Comparison of ENCODE assay signal across 1 cellular context in the genomic region with DNA sequence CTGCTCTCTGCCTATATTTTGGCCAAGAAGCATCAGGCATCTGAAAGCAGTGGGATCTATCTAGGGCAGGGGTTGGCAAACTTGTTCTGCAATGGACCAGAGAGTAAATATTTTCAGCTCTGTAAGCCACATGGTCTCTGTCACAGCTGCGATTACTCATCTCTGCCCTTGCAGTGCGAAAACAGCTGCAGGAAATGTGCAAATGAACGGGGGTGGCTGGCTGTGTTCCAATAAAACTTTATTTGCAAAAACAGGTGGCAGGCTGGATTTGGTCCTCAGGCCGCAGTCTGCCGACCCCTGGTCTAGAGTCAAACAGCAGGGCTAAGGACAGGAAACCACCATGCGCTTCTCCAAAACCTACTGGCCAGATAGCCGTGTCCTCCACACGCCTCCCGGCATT.
TF ChIP-seq lines count a peak whose summit lies in the region.

No MANE protein-coding gene starts in this region.

TF ChIP-seq in GM12878, 131 proteins besides CTCF, POLR2A, EP300 and RAD21 (continued from another document and continues in another):
- TF ChIP-seq JUNB (IDR thresholded peaks at IDR 0.05) (peak; percentile 68), EED (IDR thresholded peaks at IDR 0.05; ENCODE audit: low read depth) (no peak), ATF7 (IDR thresholded peaks at IDR 0.05; ENCODE audit: low read depth) (peak; percentile 78; the same call in 1 of the 2 replicates), KAT2A (conservative IDR thresholded peaks at IDR 0.05; ENCODE audit: control insufficient read depth, low read depth, low read length) (no peak), ETV6 (conservative IDR thresholded peaks at IDR 0.05 in 1 of 2, IDR thresholded peaks at IDR 0.05 in 1 of 2; ENCODE audit: borderline replicate concordance in 1 of 2, low read depth in 1 of 2) (no peak), RAD51 (IDR thresholded peaks at IDR 0.05) (no peak), MYB (IDR thresholded peaks at IDR 0.05; ENCODE audit: borderline replicate concordance, low read depth, low read length) (no peak), TCF7 (IDR thresholded peaks at IDR 0.05; ENCODE audit: borderline replicate concordance) (no peak), POU2F2 (IDR thresholded peaks at IDR 0.05; ENCODE audit: borderline replicate concordance, low read depth, low read length) (peak; percentile 85; the same call in 2 of the 3 replicates), NRF1 (conservative IDR thresholded peaks at IDR 0.05; ENCODE audit: low read depth, low read length) (no peak), SMARCA5 (IDR thresholded peaks at IDR 0.05) (no peak), PML (IDR thresholded peaks at IDR 0.05; ENCODE audit: low read length) (no peak), TCF3 (IDR thresholded peaks at IDR 0.05; ENCODE audit: borderline replicate concordance, insufficient read depth, low read depth, low read length) (peak; percentile 98), SIN3A (IDR thresholded peaks at IDR 0.05; ENCODE audit: low read depth, low read length) (peak; percentile 71; the same call in 1 of the 2 replicates), BACH1 (IDR thresholded peaks at IDR 0.05; ENCODE audit: borderline replicate concordance) (no peak), IKZF2 (IDR thresholded peaks at IDR 0.05) (peak; percentile 63 to 71), ESRRA (IDR thresholded peaks at IDR 0.05; ENCODE audit: low read length) (no peak), BRCA1 (IDR thresholded peaks at IDR 0.05; ENCODE audit: low read depth, low read length) (no peak), SUPT20H (IDR thresholded peaks at IDR 0.05; ENCODE audit: borderline replicate concordance, control insufficient read depth, low read depth, low read length) (no peak), ZBED1 (IDR thresholded peaks at IDR 0.05; ENCODE audit: borderline replicate concordance) (no peak), BCL11A (IDR thresholded peaks at IDR 0.05; ENCODE audit: low read depth, low read length) (peak; percentile 78), KLF5 (IDR thresholded peaks at IDR 0.05; ENCODE audit: partially characterized antibody) (peak; percentile 35), NFYA (IDR thresholded peaks at IDR 0.05; ENCODE audit: borderline replicate concordance, low read depth, low read length) (no peak), KDM1A (IDR thresholded peaks at IDR 0.05; ENCODE audit: borderline replicate concordance) (no peak), SUZ12 (IDR thresholded peaks at IDR 0.05; ENCODE audit: unreplicated experiment) (no peak), NR2C1 (IDR thresholded peaks at IDR 0.05) (no peak), EGR1 (IDR thresholded peaks at IDR 0.05; ENCODE audit: borderline replicate concordance in 1 of 2, low read depth in 2 of 2, low read length in 2 of 2) (peak in 1 of 2 experiments; percentile 76; a peak in 2 of 3 replicates), BHLHE40 (IDR thresholded peaks at IDR 0.05; ENCODE audit: borderline replicate concordance in 1 of 2, low read depth in 2 of 2, low read length in 1 of 2) (peak; percentile 46 to 71; a peak in 2 of 4 replicates), CREB1 (IDR thresholded peaks at IDR 0.05; ENCODE audit: low read depth) (no peak), HDGF (IDR thresholded peaks at IDR 0.05) (no peak), SIX5 (IDR thresholded peaks at IDR 0.05; ENCODE audit: low read depth, low read length, severe bottlenecking) (no peak), RUNX3 (IDR thresholded peaks at IDR 0.05; ENCODE audit: low read length) (peak; percentile 51)
- TF ChIP-seq, protein P1, sequence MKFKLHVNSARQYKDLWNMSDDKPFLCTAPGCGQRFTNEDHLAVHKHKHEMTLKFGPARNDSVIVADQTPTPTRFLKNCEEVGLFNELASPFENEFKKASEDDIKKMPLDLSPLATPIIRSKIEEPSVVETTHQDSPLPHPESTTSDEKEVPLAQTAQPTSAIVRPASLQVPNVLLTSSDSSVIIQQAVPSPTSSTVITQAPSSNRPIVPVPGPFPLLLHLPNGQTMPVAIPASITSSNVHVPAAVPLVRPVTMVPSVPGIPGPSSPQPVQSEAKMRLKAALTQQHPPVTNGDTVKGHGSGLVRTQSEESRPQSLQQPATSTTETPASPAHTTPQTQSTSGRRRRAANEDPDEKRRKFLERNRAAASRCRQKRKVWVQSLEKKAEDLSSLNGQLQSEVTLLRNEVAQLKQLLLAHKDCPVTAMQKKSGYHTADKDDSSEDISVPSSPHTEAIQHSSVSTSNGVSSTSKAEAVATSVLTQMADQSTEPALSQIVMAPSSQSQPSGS (IDR thresholded peaks at IDR 0.05; ENCODE audit: low read length) = peak; percentile 65
- TF ChIP-seq, protein P2, sequence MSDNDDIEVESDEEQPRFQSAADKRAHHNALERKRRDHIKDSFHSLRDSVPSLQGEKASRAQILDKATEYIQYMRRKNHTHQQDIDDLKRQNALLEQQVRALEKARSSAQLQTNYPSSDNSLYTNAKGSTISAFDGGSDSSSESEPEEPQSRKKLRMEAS (IDR thresholded peaks at IDR 0.05; ENCODE audit: low read depth, low read length) = no peak
- TF ChIP-seq, protein P3, sequence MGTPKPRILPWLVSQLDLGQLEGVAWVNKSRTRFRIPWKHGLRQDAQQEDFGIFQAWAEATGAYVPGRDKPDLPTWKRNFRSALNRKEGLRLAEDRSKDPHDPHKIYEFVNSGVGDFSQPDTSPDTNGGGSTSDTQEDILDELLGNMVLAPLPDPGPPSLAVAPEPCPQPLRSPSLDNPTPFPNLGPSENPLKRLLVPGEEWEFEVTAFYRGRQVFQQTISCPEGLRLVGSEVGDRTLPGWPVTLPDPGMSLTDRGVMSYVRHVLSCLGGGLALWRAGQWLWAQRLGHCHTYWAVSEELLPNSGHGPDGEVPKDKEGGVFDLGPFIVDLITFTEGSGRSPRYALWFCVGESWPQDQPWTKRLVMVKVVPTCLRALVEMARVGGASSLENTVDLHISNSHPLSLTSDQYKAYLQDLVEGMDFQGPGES (IDR thresholded peaks at IDR 0.05) = no peak
- TF ChIP-seq, protein P4, sequence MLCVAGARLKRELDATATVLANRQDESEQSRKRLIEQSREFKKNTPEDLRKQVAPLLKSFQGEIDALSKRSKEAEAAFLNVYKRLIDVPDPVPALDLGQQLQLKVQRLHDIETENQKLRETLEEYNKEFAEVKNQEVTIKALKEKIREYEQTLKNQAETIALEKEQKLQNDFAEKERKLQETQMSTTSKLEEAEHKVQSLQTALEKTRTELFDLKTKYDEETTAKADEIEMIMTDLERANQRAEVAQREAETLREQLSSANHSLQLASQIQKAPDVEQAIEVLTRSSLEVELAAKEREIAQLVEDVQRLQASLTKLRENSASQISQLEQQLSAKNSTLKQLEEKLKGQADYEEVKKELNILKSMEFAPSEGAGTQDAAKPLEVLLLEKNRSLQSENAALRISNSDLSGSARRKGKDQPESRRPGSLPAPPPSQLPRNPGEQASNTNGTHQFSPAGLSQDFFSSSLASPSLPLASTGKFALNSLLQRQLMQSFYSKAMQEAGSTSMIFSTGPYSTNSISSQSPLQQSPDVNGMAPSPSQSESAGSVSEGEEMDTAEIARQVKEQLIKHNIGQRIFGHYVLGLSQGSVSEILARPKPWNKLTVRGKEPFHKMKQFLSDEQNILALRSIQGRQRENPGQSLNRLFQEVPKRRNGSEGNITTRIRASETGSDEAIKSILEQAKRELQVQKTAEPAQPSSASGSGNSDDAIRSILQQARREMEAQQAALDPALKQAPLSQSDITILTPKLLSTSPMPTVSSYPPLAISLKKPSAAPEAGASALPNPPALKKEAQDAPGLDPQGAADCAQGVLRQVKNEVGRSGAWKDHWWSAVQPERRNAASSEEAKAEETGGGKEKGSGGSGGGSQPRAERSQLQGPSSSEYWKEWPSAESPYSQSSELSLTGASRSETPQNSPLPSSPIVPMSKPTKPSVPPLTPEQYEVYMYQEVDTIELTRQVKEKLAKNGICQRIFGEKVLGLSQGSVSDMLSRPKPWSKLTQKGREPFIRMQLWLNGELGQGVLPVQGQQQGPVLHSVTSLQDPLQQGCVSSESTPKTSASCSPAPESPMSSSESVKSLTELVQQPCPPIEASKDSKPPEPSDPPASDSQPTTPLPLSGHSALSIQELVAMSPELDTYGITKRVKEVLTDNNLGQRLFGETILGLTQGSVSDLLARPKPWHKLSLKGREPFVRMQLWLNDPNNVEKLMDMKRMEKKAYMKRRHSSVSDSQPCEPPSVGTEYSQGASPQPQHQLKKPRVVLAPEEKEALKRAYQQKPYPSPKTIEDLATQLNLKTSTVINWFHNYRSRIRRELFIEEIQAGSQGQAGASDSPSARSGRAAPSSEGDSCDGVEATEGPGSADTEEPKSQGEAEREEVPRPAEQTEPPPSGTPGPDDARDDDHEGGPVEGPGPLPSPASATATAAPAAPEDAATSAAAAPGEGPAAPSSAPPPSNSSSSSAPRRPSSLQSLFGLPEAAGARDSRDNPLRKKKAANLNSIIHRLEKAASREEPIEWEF (IDR thresholded peaks at IDR 0.05; ENCODE audit: insufficient replicate concordance, low read depth, low read length) = peak; percentile 53
- TF ChIP-seq, protein P5, sequence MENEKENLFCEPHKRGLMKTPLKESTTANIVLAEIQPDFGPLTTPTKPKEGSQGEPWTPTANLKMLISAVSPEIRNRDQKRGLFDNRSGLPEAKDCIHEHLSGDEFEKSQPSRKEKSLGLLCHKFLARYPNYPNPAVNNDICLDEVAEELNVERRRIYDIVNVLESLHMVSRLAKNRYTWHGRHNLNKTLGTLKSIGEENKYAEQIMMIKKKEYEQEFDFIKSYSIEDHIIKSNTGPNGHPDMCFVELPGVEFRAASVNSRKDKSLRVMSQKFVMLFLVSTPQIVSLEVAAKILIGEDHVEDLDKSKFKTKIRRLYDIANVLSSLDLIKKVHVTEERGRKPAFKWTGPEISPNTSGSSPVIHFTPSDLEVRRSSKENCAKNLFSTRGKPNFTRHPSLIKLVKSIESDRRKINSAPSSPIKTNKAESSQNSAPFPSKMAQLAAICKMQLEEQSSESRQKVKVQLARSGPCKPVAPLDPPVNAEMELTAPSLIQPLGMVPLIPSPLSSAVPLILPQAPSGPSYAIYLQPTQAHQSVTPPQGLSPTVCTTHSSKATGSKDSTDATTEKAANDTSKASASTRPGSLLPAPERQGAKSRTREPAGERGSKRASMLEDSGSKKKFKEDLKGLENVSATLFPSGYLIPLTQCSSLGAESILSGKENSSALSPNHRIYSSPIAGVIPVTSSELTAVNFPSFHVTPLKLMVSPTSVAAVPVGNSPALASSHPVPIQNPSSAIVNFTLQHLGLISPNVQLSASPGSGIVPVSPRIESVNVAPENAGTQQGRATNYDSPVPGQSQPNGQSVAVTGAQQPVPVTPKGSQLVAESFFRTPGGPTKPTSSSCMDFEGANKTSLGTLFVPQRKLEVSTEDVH (IDR thresholded peaks at IDR 0.05; ENCODE audit: low read depth, partially characterized antibody) = no peak
- TF ChIP-seq, protein P6, sequence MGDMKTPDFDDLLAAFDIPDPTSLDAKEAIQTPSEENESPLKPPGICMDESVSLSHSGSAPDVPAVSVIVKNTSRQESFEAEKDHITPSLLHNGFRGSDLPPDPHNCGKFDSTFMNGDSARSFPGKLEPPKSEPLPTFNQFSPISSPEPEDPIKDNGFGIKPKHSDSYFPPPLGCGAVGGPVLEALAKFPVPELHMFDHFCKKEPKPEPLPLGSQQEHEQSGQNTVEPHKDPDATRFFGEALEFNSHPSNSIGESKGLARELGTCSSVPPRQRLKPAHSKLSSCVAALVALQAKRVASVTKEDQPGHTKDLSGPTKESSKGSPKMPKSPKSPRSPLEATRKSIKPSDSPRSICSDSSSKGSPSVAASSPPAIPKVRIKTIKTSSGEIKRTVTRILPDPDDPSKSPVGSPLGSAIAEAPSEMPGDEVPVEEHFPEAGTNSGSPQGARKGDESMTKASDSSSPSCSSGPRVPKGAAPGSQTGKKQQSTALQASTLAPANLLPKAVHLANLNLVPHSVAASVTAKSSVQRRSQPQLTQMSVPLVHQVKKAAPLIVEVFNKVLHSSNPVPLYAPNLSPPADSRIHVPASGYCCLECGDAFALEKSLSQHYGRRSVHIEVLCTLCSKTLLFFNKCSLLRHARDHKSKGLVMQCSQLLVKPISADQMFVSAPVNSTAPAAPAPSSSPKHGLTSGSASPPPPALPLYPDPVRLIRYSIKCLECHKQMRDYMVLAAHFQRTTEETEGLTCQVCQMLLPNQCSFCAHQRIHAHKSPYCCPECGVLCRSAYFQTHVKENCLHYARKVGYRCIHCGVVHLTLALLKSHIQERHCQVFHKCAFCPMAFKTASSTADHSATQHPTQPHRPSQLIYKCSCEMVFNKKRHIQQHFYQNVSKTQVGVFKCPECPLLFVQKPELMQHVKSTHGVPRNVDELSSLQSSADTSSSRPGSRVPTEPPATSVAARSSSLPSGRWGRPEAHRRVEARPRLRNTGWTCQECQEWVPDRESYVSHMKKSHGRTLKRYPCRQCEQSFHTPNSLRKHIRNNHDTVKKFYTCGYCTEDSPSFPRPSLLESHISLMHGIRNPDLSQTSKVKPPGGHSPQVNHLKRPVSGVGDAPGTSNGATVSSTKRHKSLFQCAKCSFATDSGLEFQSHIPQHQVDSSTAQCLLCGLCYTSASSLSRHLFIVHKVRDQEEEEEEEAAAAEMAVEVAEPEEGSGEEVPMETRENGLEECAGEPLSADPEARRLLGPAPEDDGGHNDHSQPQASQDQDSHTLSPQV (IDR thresholded peaks at IDR 0.05) = no peak
- TF ChIP-seq, protein P7, sequence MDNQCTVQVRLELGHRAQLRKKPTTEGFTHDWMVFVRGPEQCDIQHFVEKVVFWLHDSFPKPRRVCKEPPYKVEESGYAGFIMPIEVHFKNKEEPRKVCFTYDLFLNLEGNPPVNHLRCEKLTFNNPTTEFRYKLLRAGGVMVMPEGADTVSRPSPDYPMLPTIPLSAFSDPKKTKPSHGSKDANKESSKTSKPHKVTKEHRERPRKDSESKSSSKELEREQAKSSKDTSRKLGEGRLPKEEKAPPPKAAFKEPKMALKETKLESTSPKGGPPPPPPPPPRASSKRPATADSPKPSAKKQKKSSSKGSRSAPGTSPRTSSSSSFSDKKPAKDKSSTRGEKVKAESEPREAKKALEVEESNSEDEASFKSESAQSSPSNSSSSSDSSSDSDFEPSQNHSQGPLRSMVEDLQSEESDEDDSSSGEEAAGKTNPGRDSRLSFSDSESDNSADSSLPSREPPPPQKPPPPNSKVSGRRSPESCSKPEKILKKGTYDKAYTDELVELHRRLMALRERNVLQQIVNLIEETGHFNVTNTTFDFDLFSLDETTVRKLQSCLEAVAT (IDR thresholded peaks at IDR 0.05) = peak; percentile 40; the same call in 1 of the 2 replicates
- TF ChIP-seq, protein P8, sequence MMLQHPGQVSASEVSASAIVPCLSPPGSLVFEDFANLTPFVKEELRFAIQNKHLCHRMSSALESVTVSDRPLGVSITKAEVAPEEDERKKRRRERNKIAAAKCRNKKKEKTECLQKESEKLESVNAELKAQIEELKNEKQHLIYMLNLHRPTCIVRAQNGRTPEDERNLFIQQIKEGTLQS (IDR thresholded peaks at IDR 0.05; ENCODE audit: borderline replicate concordance, extremely low read depth, low read depth, low read length) = no peak
- TF ChIP-seq, protein P9, sequence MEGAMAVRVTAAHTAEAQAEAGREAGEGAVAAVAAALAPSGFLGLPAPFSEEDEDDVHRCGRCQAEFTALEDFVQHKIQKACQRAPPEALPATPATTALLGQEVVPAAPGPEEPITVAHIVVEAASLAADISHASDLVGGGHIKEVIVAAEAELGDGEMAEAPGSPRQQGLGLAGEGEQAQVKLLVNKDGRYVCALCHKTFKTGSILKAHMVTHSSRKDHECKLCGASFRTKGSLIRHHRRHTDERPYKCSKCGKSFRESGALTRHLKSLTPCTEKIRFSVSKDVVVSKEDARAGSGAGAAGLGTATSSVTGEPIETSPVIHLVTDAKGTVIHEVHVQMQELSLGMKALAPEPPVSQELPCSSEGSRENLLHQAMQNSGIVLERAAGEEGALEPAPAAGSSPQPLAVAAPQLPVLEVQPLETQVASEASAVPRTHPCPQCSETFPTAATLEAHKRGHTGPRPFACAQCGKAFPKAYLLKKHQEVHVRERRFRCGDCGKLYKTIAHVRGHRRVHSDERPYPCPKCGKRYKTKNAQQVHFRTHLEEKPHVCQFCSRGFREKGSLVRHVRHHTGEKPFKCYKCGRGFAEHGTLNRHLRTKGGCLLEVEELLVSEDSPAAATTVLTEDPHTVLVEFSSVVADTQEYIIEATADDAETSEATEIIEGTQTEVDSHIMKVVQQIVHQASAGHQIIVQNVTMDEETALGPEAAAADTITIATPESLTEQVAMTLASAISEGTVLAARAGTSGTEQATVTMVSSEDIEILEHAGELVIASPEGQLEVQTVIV (IDR thresholded peaks at IDR 0.05; ENCODE audit: borderline replicate concordance, partially characterized antibody) = no peak
